Comparison of ENCODE assay signal across 8 cellular contexts in the genomic region with DNA sequence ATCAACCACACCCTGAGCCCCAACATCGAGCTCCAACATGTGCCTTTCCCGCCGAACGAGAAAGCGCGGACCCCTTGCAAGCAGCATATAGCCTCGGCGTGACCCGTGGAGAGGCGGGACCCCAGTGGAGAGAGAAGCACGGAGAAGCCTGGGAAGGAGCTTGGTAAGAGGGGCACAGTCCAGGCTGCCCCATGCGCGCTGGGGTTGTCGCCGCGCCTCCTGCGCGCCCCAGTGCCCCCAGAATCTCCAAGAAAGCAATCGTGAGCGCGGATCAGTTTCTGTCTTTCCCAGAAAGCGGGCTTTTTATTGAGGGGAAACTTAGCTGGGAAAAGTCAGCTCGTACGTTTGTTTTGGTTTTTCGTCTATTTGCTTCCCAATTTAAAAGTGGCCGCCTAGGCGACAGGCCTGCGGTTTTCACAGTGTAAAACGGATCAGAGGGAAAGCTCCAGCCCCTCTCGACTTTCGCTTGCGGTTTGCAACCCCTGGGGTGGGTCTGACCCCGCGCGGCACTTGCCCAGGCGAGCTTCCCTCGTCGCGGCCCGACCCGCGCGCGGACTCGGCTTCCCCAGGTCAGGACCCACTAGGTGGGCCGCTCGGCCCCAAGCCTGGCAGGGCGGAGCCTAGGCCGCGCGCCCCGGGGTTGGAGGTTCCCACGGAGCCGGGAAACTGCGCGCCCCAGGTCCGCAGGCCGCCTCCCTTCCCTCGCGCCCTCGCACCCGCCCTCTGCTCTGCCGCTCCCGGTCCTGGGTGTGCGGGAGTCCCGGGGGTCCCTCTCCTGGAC. TPM values are rescaled to one million over a fixed set of nuclear protein-coding genes. Genes with fewer than 3 reads are reported as not detected.
DNase-seq lines count a peak whose midpoint lies in the region; ATAC-seq, FAIRE-seq and TF ChIP-seq lines count a peak whose summit lies in the region.

No MANE protein-coding gene starts in this region.

- H3K36me3 ChIP-seq in GM06990 (ENCODE audit: control insufficient read depth, insufficient read depth, low read length) (no peaks in the 10 kb centered on the region), bronchial epithelial cell (ENCODE audit: control insufficient read depth, insufficient read depth, low read length) (no peaks in the 10 kb centered on the region), stomach (no peaks in the 10 kb centered on the region)

- H3K4me1 ChIP-seq in stomach = peaks cover 26 to 39% (median 36%) of the 10 kb centered on the region in 4 donors

- intact Hi-C loops in stomach (cut with DNase I; ENCODE audit: low total_unique reads) = loop anchor here (10.0 kb wide), 1 partner anchor 240 kb away; no protein-coding TSS in a partner anchor

- TF ChIP-seq CTCF in GM06990 (IDR thresholded peaks at IDR 0.05; ENCODE audit: insufficient read depth, low read length, poor library complexity, severe bottlenecking) (no peak), bronchial epithelial cell (IDR thresholded peaks at IDR 0.05; ENCODE audit: insufficient read depth, low read length, severe bottlenecking) (no peak), stomach (IDR thresholded peaks at IDR 0.05) (no peak)

- no peaks in the 10 kb centered on the region; the same call in none of the 2 replicates for H3K27me3 ChIP-seq in GM06990 (replicated peaks; ENCODE audit: control insufficient read depth, insufficient read depth, low read length)
- H3K27me3 ChIP-seq in bronchial epithelial cell (ENCODE audit: control insufficient read depth, insufficient read depth, low read length) = no peaks in the 10 kb centered on the region
- H3K27me3 ChIP-seq in stomach = peaks cover 0 to 53% (median 37%) of the 10 kb centered on the region in 3 donors

- TF ChIP-seq EP300 in stomach (IDR thresholded peaks at IDR 0.05) = no peak

- peak overlapping the region in 4 of 5 donors; percentile 50 to 69 (median 68) for H3K27ac ChIP-seq in stomach

- no peaks in the 10 kb centered on the region for H3K9me3 ChIP-seq in stomach

- 11 to 24% (median 12%) methylated on average over 40 to 66 of the region's 66 CpGs for WGBS in stomach, 5 donors

- H3K4me3 ChIP-seq in GM06990 (replicated peaks; ENCODE audit: low read depth, low read length) = peak overlapping the region; percentile 87
- peak overlapping the region; percentile 85 for H3K4me3 ChIP-seq in bronchial epithelial cell (ENCODE audit: low read depth, low read length)
- peak overlapping the region; percentile 66 to 84 (median 76) for H3K4me3 ChIP-seq in stomach

- no peak for FAIRE-seq in bronchial epithelial cell (lab: Jason Lieb, UNC)

- peak; percentile 28 for ATAC-seq in left lobe of liver
- ATAC-seq in GM19351 (IDR thresholded peaks at IDR 0.05; ENCODE audit: unreplicated experiment) = no peak

- TF ChIP-seq POLR2A in stomach (IDR thresholded peaks at IDR 0.05) = no peak

- DNase-seq in GM06990 (ENCODE audit: extremely low read depth, insufficient read length) (peak; percentile 48), LHCN-M2 (ENCODE audit: low read depth) (peak; percentile 14), bronchial epithelial cell (ENCODE audit: low read depth) (no peak), left lobe of liver (ENCODE audit: low spot score) (peak; percentile 70), stomach (no peak), LoVo (ENCODE audit: low spot score) (no peak), HCEC 1CT (no peak)

RNA-seq across cellular contexts. Expression of a gene that starts 31.1 kb away (rescaled TPM):
- 0.13 and 0.63 TPM in 2 replicates for total RNA-seq in LHCN-M2 (2014; rRNA removed)
- polyA plus RNA-seq in LHCN-M2 (2012) = 0.09 TPM
- total RNA-seq in bronchial epithelial cell = under 0.01 and 0.13 TPM in 2 replicates
- total RNA-seq in left lobe of liver = 3.4 TPM
- 1 to 10 TPM in 2 of 5 donors, under 1 TPM in 2, not detected in 1; under 0.01 to 2.7 (median 0.95) TPM for total RNA-seq in stomach
- polyA plus RNA-seq in stomach = under 1 TPM; 0.06 to 0.45 (median 0.15) TPM

RNA-seq across cellular contexts. Expression of a gene that starts 39.6 kb away (rescaled TPM):
- total RNA-seq in LHCN-M2 (2014; rRNA removed) (15.0 and 23.3 TPM in 2 replicates), bronchial epithelial cell (40.8 and 64.8 TPM in 2 replicates), left lobe of liver (19.5 TPM), stomach (10 to 100 TPM; 22.2 to 76.9 (median 34.4) TPM)
- 9.2 TPM for polyA plus RNA-seq in LHCN-M2 (2012)
- polyA plus RNA-seq in stomach = 10 to 100 TPM; 12.8 to 22.1 (median 13.7) TPM

Comparison
In these comparisons a context has a peak if more than half of its experiments do, and no peak if none do; other contexts are left out.
1. DNase-seq: peak in GM06990 (single experiment), LHCN-M2 (single experiment) and left lobe of liver (single experiment); none in bronchial epithelial cell (single experiment), stomach (single experiment), LoVo (single experiment) and HCEC 1CT (single experiment).
2. Peak in every context shown above with its lines, with median percentiles within 50 percentile points of each other: H3K4me3 ChIP-seq.